ENCODE assay signal across 16 cellular contexts in the genomic region with DNA sequence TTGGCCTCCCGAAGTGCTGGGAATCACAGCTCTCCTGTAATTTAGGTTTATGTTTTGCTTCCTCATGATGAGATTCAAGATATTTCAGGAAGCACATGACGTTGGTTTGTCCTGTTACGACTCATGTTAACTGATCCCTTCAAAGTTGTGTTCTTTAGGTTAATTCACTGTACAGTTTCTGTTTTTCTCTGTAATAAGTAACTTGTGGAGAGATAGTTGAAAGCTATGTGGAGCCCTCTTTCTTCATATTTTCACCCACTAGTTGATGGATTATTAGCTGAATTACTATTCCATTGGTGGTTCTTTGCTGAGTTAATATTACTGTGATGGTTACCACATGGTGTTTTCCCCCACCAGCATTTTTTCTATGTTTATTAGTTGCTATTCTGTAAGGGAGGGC. TPM values are rescaled to one million over a fixed set of nuclear protein-coding genes. Genes with fewer than 3 reads are reported as not detected.
DNase-seq lines count a peak whose midpoint lies in the region; ATAC-seq lines count a peak whose summit lies in the region.
"Had no signal": no experiment of that assay in that cellular context is flagged by ENCODE, and none has a peak within 500 bp of the region (broad histone marks: within the 10 kb centered on the region; RNA-seq: fewer than 3 reads in every experiment).

No MANE protein-coding gene starts in this region.

- H2BK120ac ChIP-seq in mesenchymal stem cell (ENCODE audit: low read depth, low read length), result no peak overlapping the region

- H2BK12ac ChIP-seq in mesenchymal stem cell (ENCODE audit: low read length in 2 of 2), result no peak overlapping the region

- no peak overlapping the region for H3K18ac ChIP-seq in mesenchymal stem cell (ENCODE audit: low read depth in 1 of 2, low read length in 2 of 2)

- no peak overlapping the region for H3K4me3 ChIP-seq in mesenchymal stem cell (ENCODE audit: insufficient read depth in 1 of 2, low read depth in 1 of 2, low read length in 2 of 2)
- H3K4me3 ChIP-seq: pancreas, skin epidermis, tibial artery had no signal

- DNase-seq in mesenchymal stem cell (no peak), AG08395 (ENCODE audit: low spot score) (no peak), NCI-H526 treated with DMSO at 0.1 percent for 48 hours (lab: John Stamatoyannopoulos, UW) (no peak), DMS53 (lab: John Stamatoyannopoulos, UW) (no peak)
- DNase-seq: activated CD4-positive, alpha-beta T cell treated with anti-CD3 and anti-CD28 coated beads, Interleukin-2, amount 50 U/mL, for 1 hour; BE2C; effector memory CD8-positive, alpha-beta T cell; NCI-H1417 treated with DMSO at 0.1 percent for 48 hours; NCI-H446; pancreas; stimulated activated CD4-positive, alpha-beta T cell treated with anti-CD3 and anti-CD28 coated beads, Interleukin-4, amount 100 ng/mL, for 4 hours; tibial artery had no signal

- H3K27ac ChIP-seq in mesenchymal stem cell (ENCODE audit: low read length, poor library complexity, severe bottlenecking), result peak overlapping the region; percentile 18
- H3K27ac ChIP-seq: pancreas, skin epidermis, tibial artery had no signal

- H3K36me3 ChIP-seq in mesenchymal stem cell (ENCODE audit: control insufficient read depth in 1 of 2, insufficient read depth in 2 of 2, low read depth in 1 of 2, low read length in 2 of 2), result peaks cover 21 to 80% of the 10 kb centered on the region in 2 experiments

- no peak overlapping the region for H3K9ac ChIP-seq in mesenchymal stem cell (ENCODE audit: low read length)

- no peak overlapping the region for H3K4ac ChIP-seq in mesenchymal stem cell (ENCODE audit: low read depth in 1 of 2, low read length in 2 of 2)

- no peaks in the 10 kb centered on the region for H3K4me1 ChIP-seq in mesenchymal stem cell (ENCODE audit: control insufficient read depth, insufficient read depth, low read depth, low read length)
- H3K4me1 ChIP-seq: BE2C, pancreas, tibial artery had no signal

- no peak overlapping the region for H2BK15ac ChIP-seq in mesenchymal stem cell (ENCODE audit: low read depth, poor library complexity, severe bottlenecking)

- no peaks in the 10 kb centered on the region for H3K9me3 ChIP-seq in mesenchymal stem cell (ENCODE audit: control insufficient read depth, low read length)
- H3K9me3 ChIP-seq: BE2C, pancreas had no signal

- no peak overlapping the region for H2BK5ac ChIP-seq in mesenchymal stem cell (ENCODE audit: low read depth, low read length, poor library complexity, severe bottlenecking)

- peak; percentile 68 for ATAC-seq in GM19438 (IDR thresholded peaks at IDR 0.05; ENCODE audit: low read depth, unreplicated experiment)
- ATAC-seq in HG02678 (IDR thresholded peaks at IDR 0.05; ENCODE audit: unreplicated experiment), result peak; percentile 59
- ATAC-seq in HG03432 (IDR thresholded peaks at IDR 0.05; ENCODE audit: unreplicated experiment), result peak; percentile 65
- ATAC-seq: effector memory CD8-positive, alpha-beta T cell; pancreas had no signal

- no peak overlapping the region for H2AK5ac ChIP-seq in mesenchymal stem cell (ENCODE audit: low read length, severe bottlenecking)

- no peak overlapping the region for H4K8ac ChIP-seq in mesenchymal stem cell (ENCODE audit: low read length)

- H3K23ac ChIP-seq in mesenchymal stem cell (ENCODE audit: low read length in 2 of 2), result no peak overlapping the region

- H4K91ac ChIP-seq in mesenchymal stem cell (ENCODE audit: low read length), result no peak overlapping the region

- peaks cover 4% of the 10 kb centered on the region for H3K79me1 ChIP-seq in mesenchymal stem cell (replicated peaks; ENCODE audit: low read length, poor library complexity, severe bottlenecking)

- no peak overlapping the region for H3K4me2 ChIP-seq in mesenchymal stem cell (ENCODE audit: low read length, poor library complexity, severe bottlenecking)

- no peak overlapping the region for H3K14ac ChIP-seq in mesenchymal stem cell (ENCODE audit: low read length in 2 of 2)

- H3K27me3 ChIP-seq in mesenchymal stem cell (ENCODE audit: control insufficient read depth in 1 of 2, insufficient read depth in 1 of 2, low read length in 2 of 2), result no peaks in the 10 kb centered on the region
- H3K27me3 ChIP-seq: BE2C, pancreas, tibial artery had no signal

- 96% methylated on average over 3 of the region's 3 CpGs for WGBS in mesenchymal stem cell

- no peak overlapping the region for H2AFZ ChIP-seq in mesenchymal stem cell (ENCODE audit: low read depth, low read length)

RNA-seq across cellular contexts. Expression of a gene that starts 18.3 kb away (rescaled TPM):
- 25.0 TPM for polyA plus RNA-seq in mesenchymal stem cell (2013, experiment 1 of 2)
- polyA plus RNA-seq in mesenchymal stem cell (2013, experiment 2 of 2), result 24.5 TPM

RNA-seq across cellular contexts. Expression of a gene that starts 23.8 kb away (rescaled TPM):
- polyA plus RNA-seq in mesenchymal stem cell (2013, experiment 1 of 2), result 4.4 TPM
- polyA plus RNA-seq in mesenchymal stem cell (2013, experiment 2 of 2), result 3.5 TPM
